Comparison of ENCODE assay signal across 1 cellular context in the genomic region with DNA sequence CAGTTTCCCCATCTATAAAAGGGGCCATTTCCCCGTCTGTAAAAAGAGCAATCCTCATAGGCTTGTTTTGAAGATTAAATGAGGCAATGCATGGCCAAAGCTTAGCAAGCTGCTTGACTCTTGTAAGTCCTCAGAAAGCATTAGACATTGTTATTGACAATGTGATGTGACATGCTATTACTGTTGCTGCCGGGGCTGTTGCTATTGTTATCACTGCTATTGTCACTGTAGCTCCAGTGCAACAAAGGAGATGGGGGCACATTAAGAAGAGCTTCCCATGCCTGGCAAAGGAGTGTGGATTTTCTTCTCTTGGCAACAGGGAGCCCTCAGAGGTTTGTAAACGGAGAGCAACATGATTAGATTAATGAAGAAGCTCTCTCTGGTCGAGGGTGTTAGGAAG.
TF ChIP-seq lines count a peak whose summit lies in the region.

No MANE protein-coding gene starts in this region.

TF ChIP-seq in GM23338, 12 proteins besides CTCF, POLR2A, EP300 and RAD21 (continued from another document):
- TF ChIP-seq, protein P1, sequence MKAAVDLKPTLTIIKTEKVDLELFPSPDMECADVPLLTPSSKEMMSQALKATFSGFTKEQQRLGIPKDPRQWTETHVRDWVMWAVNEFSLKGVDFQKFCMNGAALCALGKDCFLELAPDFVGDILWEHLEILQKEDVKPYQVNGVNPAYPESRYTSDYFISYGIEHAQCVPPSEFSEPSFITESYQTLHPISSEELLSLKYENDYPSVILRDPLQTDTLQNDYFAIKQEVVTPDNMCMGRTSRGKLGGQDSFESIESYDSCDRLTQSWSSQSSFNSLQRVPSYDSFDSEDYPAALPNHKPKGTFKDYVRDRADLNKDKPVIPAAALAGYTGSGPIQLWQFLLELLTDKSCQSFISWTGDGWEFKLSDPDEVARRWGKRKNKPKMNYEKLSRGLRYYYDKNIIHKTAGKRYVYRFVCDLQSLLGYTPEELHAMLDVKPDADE (IDR thresholded peaks at IDR 0.05) = no peak
- TF ChIP-seq, protein P2, sequence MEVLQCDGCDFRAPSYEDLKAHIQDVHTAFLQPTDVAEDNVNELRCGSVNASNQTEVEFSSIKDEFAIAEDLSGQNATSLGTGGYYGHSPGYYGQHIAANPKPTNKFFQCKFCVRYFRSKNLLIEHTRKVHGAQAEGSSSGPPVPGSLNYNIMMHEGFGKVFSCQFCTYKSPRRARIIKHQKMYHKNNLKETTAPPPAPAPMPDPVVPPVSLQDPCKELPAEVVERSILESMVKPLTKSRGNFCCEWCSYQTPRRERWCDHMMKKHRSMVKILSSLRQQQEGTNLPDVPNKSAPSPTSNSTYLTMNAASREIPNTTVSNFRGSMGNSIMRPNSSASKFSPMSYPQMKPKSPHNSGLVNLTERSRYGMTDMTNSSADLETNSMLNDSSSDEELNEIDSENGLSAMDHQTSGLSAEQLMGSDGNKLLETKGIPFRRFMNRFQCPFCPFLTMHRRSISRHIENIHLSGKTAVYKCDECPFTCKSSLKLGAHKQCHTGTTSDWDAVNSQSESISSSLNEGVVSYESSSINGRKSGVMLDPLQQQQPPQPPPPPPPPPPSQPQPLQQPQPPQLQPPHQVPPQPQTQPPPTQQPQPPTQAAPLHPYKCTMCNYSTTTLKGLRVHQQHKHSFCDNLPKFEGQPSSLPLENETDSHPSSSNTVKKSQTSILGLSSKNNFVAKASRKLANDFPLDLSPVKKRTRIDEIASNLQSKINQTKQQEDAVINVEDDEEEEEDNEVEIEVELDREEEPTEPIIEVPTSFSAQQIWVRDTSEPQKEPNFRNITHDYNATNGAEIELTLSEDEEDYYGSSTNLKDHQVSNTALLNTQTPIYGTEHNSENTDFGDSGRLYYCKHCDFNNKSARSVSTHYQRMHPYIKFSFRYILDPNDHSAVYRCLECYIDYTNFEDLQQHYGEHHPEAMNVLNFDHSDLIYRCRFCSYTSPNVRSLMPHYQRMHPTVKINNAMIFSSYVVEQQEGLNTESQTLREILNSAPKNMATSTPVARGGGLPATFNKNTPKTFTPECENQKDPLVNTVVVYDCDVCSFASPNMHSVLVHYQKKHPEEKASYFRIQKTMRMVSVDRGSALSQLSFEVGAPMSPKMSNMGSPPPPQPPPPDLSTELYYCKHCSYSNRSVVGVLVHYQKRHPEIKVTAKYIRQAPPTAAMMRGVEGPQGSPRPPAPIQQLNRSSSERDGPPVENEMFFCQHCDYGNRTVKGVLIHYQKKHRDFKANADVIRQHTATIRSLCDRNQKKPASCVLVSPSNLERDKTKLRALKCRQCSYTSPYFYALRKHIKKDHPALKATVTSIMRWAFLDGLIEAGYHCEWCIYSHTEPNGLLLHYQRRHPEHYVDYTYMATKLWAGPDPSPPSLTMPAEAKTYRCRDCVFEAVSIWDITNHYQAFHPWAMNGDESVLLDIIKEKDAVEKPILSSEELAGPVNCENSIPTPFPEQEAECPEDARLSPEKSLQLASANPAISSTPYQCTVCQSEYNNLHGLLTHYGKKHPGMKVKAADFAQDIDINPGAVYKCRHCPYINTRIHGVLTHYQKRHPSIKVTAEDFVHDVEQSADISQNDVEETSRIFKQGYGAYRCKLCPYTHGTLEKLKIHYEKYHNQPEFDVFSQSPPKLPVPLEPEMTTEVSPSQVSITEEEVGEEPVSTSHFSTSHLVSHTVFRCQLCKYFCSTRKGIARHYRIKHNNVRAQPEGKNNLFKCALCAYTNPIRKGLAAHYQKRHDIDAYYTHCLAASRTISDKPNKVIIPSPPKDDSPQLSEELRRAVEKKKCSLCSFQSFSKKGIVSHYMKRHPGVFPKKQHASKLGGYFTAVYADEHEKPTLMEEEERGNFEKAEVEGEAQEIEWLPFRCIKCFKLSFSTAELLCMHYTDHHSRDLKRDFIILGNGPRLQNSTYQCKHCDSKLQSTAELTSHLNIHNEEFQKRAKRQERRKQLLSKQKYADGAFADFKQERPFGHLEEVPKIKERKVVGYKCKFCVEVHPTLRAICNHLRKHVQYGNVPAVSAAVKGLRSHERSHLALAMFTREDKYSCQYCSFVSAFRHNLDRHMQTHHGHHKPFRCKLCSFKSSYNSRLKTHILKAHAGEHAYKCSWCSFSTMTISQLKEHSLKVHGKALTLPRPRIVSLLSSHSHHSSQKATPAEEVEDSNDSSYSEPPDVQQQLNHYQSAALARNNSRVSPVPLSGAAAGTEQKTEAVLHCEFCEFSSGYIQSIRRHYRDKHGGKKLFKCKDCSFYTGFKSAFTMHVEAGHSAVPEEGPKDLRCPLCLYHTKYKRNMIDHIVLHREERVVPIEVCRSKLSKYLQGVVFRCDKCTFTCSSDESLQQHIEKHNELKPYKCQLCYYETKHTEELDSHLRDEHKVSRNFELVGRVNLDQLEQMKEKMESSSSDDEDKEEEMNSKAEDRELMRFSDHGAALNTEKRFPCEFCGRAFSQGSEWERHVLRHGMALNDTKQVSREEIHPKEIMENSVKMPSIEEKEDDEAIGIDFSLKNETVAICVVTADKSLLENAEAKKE (CRISPR knock-in tag; IDR thresholded peaks at IDR 0.05) = no peak
- no peak for TF ChIP-seq EZH2 (IDR thresholded peaks at IDR 0.05; ENCODE audit: low read depth, unreplicated experiment)
- no peak for TF ChIP-seq ZNF114 (CRISPR knock-in tag; IDR thresholded peaks at IDR 0.05)
- no peak for TF ChIP-seq ZNF331 (CRISPR knock-in tag; IDR thresholded peaks at IDR 0.05; ENCODE audit: low read depth)
- no peak for TF ChIP-seq CREB1 (CRISPR knock-in tag; IDR thresholded peaks at IDR 0.05; ENCODE audit: low read depth)
- no peak for TF ChIP-seq EZH2phosphoT487 (IDR thresholded peaks at IDR 0.05; ENCODE audit: unreplicated experiment)
- no peak for TF ChIP-seq NANOG (IDR thresholded peaks at IDR 0.05; ENCODE audit: borderline replicate concordance)
- TF ChIP-seq STAT1 (IDR thresholded peaks at IDR 0.05; ENCODE audit: unreplicated experiment) = no peak
- TF ChIP-seq, protein P3, sequence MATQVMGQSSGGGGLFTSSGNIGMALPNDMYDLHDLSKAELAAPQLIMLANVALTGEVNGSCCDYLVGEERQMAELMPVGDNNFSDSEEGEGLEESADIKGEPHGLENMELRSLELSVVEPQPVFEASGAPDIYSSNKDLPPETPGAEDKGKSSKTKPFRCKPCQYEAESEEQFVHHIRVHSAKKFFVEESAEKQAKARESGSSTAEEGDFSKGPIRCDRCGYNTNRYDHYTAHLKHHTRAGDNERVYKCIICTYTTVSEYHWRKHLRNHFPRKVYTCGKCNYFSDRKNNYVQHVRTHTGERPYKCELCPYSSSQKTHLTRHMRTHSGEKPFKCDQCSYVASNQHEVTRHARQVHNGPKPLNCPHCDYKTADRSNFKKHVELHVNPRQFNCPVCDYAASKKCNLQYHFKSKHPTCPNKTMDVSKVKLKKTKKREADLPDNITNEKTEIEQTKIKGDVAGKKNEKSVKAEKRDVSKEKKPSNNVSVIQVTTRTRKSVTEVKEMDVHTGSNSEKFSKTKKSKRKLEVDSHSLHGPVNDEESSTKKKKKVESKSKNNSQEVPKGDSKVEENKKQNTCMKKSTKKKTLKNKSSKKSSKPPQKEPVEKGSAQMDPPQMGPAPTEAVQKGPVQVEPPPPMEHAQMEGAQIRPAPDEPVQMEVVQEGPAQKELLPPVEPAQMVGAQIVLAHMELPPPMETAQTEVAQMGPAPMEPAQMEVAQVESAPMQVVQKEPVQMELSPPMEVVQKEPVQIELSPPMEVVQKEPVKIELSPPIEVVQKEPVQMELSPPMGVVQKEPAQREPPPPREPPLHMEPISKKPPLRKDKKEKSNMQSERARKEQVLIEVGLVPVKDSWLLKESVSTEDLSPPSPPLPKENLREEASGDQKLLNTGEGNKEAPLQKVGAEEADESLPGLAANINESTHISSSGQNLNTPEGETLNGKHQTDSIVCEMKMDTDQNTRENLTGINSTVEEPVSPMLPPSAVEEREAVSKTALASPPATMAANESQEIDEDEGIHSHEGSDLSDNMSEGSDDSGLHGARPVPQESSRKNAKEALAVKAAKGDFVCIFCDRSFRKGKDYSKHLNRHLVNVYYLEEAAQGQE (IDR thresholded peaks at IDR 0.05; ENCODE audit: unreplicated experiment) = no peak
TF ChIP-seq in GM23338: peak in this region for 0.
